In the genomic region with DNA sequence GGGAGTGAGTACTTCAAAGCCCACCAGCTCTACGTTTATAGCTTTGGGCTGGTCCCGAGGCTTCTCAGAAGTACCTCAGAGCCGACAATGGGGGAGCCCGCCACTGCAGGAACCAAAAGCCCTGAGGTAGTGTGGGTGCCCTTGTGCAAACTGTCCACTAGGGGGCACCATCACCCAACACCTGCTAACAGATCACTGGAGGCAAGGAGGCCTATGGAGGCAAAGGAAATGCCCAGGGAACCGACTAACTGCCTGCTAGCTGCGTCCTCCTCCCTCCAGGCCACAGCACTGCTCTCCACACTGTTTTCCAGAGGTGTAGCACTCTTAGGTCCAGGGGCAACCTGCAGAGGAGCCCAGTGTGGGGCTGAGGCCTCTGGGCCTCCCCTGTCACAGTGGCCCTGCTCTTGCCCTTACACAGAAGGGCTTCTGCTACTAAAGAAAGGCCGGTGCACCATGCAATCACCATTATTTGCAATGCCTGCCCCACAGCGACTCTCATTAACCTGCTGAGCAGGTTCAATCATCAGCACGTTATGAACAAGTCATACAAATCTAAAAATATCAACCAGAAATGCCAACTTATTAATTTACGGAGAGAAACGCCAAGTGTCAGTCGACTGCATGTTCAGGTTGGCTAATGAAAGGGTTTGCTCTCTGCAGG, we compare ENCODE assay signal across 8 cellular contexts.
A peak's percentile ranks its signal among the peaks of the same experiment; 100 is the strongest.
DNase-seq lines count a peak whose midpoint lies in the region; ATAC-seq and TF ChIP-seq lines count a peak whose summit lies in the region.

No MANE protein-coding gene starts in this region.

- no peaks in the 10 kb centered on the region for H3K9me3 ChIP-seq in SK-N-SH
- H3K9me3 ChIP-seq in cardiac muscle cell (ENCODE audit: low read depth): no peaks in the 10 kb centered on the region
- no peaks in the 10 kb centered on the region for H3K9me3 ChIP-seq in psoas muscle

- H3K4me3 ChIP-seq in GM12865 (ENCODE audit: low read depth, low read length): no peak overlapping the region
- peak overlapping the region in 1 of 2 experiments; percentile 43; a peak in 1 of 4 replicates for H3K4me3 ChIP-seq in SK-N-SH (ENCODE audit: low read depth in 2 of 2, low read length in 1 of 2)
- no peak overlapping the region for H3K4me3 ChIP-seq in cardiac muscle cell
- no peak overlapping the region for H3K4me3 ChIP-seq in psoas muscle

- H3K79me2 ChIP-seq in SK-N-SH (ENCODE audit: insufficient read depth): peaks cover 2% of the 10 kb centered on the region; the same call in 1 of the 2 replicates

- POLR2A ChIA-PET in SK-N-SH (lab: Yijun Ruan, JAX): interaction anchor here (0.6 kb wide), 1 partner anchor 562 kb away, joined by 4 read pairs; no protein-coding TSS in a partner anchor

- H3K36me3 ChIP-seq in SK-N-SH (replicated peaks in 1 of 2; ENCODE audit: control insufficient read depth in 1 of 2, insufficient read depth in 2 of 2, low read length in 1 of 2): peaks cover 0 to 9% of the 10 kb centered on the region in 2 experiments
- H3K36me3 ChIP-seq in cardiac muscle cell: no peaks in the 10 kb centered on the region
- no peaks in the 10 kb centered on the region for H3K36me3 ChIP-seq in psoas muscle (ENCODE audit: insufficient read depth in 1 of 2, low read depth in 1 of 2)

- ATAC-seq in HG02571 (IDR thresholded peaks at IDR 0.05; ENCODE audit: unreplicated experiment) (peak; percentile 85), psoas muscle (peak; percentile 88 to 97 (median 93))

- CTCF ChIA-PET in SK-N-SH (lab: Yijun Ruan, JAX): interaction anchor here (0.7 to 14.0 kb wide), 19 partner anchors 9 to 348 kb away, joined by 3 to 192 read pairs (median 5); partner anchors contain the start of genes APBB2 and UCHL1

- no peaks in the 10 kb centered on the region for H3K27me3 Mint-ChIP-seq in activated naive CD4-positive, alpha-beta T cell treated with anti-CD3 and anti-CD28 coated beads, Interleukin-2, amount 50 U/mL, for 24 hours

- H3K27ac Mint-ChIP-seq in activated naive CD4-positive, alpha-beta T cell treated with anti-CD3 and anti-CD28 coated beads, Interleukin-2, amount 50 U/mL, for 24 hours: peak overlapping the region; percentile 97

- peaks cover 13 to 24% of the 10 kb centered on the region in 2 experiments for H3K4me1 ChIP-seq in SK-N-SH (ENCODE audit: control insufficient read depth in 1 of 2, insufficient read depth in 2 of 2, low read depth in 1 of 2, low read length in 1 of 2)
- H3K4me1 ChIP-seq in cardiac muscle cell (ENCODE audit: low read depth): no peaks in the 10 kb centered on the region
- H3K4me1 ChIP-seq in psoas muscle: peaks cover 12% of the 10 kb centered on the region

- no peaks in the 10 kb centered on the region for H3K36me3 Mint-ChIP-seq in activated naive CD4-positive, alpha-beta T cell treated with anti-CD3 and anti-CD28 coated beads, Interleukin-2, amount 50 U/mL, for 24 hours

- peaks cover 27% of the 10 kb centered on the region for H3F3A ChIP-seq in SK-N-SH (replicated peaks; ENCODE audit: insufficient read depth)

- no peaks in the 10 kb centered on the region for H3K9me3 Mint-ChIP-seq in activated naive CD4-positive, alpha-beta T cell treated with anti-CD3 and anti-CD28 coated beads, Interleukin-2, amount 50 U/mL, for 24 hours

- no peaks in the 10 kb centered on the region for H3K9me2 ChIP-seq in SK-N-SH

- H3K4me3 Mint-ChIP-seq in activated naive CD4-positive, alpha-beta T cell treated with anti-CD3 and anti-CD28 coated beads, Interleukin-2, amount 50 U/mL, for 24 hours: peak overlapping the region; percentile 58

- 0 out of 2 replicates have a peak, but pooled peaks cover 3% of the 10 kb centered on the region for H4K20me1 ChIP-seq in SK-N-SH (ENCODE audit: insufficient read depth)

- no peak for TF ChIP-seq EP300 in SK-N-SH (IDR thresholded peaks at IDR 0.05; ENCODE audit: borderline replicate concordance in 1 of 2, low read depth in 1 of 2, low read length in 1 of 2)

- 15% methylated on average over 12 of the region's 12 CpGs for WGBS in SK-N-SH (ENCODE audit: low lambda C conversion rate)
- WGBS in psoas muscle, 3 donors: 25 to 30% (median 29%) methylated on average over 12 of the region's 12 CpGs

- peak; percentile 80 for TF ChIP-seq RAD21 in SK-N-SH (IDR thresholded peaks at IDR 0.05; ENCODE audit: low read length)

- peak; percentile 87 for DNase-seq in GM12865 (ENCODE audit: low read depth)
- DNase-seq in NAMALWA (ENCODE audit: low spot score): peak; percentile 92
- peak; percentile 77 for DNase-seq in SK-N-SH
- DNase-seq in cardiac muscle cell (ENCODE audit: low read depth in 1 of 2, low spot score in 1 of 2): peak; percentile 69 to 85
- peak; percentile 59 to 79 for DNase-seq in psoas muscle
- no peak for DNase-seq in middle frontal gyrus (ENCODE audit: extremely low spot score, low spot score)

- TF ChIP-seq CTCF in GM12865 (IDR thresholded peaks at IDR 0.05; ENCODE audit: insufficient read depth, low read depth, low read length, missing control alignments) (peak; percentile 97), SK-N-SH (IDR thresholded peaks at IDR 0.05) (peak; percentile 96), cardiac muscle cell (IDR thresholded peaks at IDR 0.05; ENCODE audit: low read depth, low read length) (peak; percentile 93), psoas muscle (IDR thresholded peaks at IDR 0.05) (peak; percentile 88)

- peaks cover 27% of the 10 kb centered on the region for H3K4me1 Mint-ChIP-seq in activated naive CD4-positive, alpha-beta T cell treated with anti-CD3 and anti-CD28 coated beads, Interleukin-2, amount 50 U/mL, for 24 hours

- no peaks in the 10 kb centered on the region for H3K27me3 ChIP-seq in SK-N-SH (ENCODE audit: insufficient read depth)
- no peaks in the 10 kb centered on the region for H3K27me3 ChIP-seq in cardiac muscle cell
- H3K27me3 ChIP-seq in psoas muscle (ENCODE audit: insufficient read depth in 3 of 3, low read length in 2 of 3): no peaks in the 10 kb centered on the region

- H2AFZ ChIP-seq in SK-N-SH (ENCODE audit: low read depth): no peak overlapping the region

- intact Hi-C loops in psoas muscle (cut with DNase I): no loop called here

- no peak overlapping the region; the same call in 1 of the 2 replicates for H3K9ac ChIP-seq in SK-N-SH

- H3K4me2 ChIP-seq in SK-N-SH: peak overlapping the region; percentile 67

- H3K27ac ChIP-seq in SK-N-SH (ENCODE audit: low read depth in 2 of 2, low read length in 1 of 2) (peak overlapping the region; percentile 83 to 92), cardiac muscle cell (no peak overlapping the region), psoas muscle (peak overlapping the region; percentile 23)

TF ChIP-seq in SK-N-SH, 30 proteins besides CTCF, POLR2A, EP300 and RAD21 (continues in another document):
- TF ChIP-seq YY1 (IDR thresholded peaks at IDR 0.05; ENCODE audit: low read depth) (no peak), TEAD4 (IDR thresholded peaks at IDR 0.05; ENCODE audit: borderline replicate concordance, insufficient read depth) (no peak), PBX3 (IDR thresholded peaks at IDR 0.05) (no peak), POLR2AphosphoS5 (IDR thresholded peaks at IDR 0.05; ENCODE audit: low read depth, low read length) (no peak), SIN3A (IDR thresholded peaks at IDR 0.05; ENCODE audit: borderline replicate concordance, low read depth, low read length) (no peak), USF2 (IDR thresholded peaks at IDR 0.05; ENCODE audit: borderline replicate concordance, low read depth, low read length) (no peak), MEF2A (IDR thresholded peaks at IDR 0.05; ENCODE audit: borderline replicate concordance, low read depth) (no peak), TAF1 (IDR thresholded peaks at IDR 0.05; ENCODE audit: borderline replicate concordance, low read depth, low read length) (no peak)
- TF ChIP-seq, protein P1, sequence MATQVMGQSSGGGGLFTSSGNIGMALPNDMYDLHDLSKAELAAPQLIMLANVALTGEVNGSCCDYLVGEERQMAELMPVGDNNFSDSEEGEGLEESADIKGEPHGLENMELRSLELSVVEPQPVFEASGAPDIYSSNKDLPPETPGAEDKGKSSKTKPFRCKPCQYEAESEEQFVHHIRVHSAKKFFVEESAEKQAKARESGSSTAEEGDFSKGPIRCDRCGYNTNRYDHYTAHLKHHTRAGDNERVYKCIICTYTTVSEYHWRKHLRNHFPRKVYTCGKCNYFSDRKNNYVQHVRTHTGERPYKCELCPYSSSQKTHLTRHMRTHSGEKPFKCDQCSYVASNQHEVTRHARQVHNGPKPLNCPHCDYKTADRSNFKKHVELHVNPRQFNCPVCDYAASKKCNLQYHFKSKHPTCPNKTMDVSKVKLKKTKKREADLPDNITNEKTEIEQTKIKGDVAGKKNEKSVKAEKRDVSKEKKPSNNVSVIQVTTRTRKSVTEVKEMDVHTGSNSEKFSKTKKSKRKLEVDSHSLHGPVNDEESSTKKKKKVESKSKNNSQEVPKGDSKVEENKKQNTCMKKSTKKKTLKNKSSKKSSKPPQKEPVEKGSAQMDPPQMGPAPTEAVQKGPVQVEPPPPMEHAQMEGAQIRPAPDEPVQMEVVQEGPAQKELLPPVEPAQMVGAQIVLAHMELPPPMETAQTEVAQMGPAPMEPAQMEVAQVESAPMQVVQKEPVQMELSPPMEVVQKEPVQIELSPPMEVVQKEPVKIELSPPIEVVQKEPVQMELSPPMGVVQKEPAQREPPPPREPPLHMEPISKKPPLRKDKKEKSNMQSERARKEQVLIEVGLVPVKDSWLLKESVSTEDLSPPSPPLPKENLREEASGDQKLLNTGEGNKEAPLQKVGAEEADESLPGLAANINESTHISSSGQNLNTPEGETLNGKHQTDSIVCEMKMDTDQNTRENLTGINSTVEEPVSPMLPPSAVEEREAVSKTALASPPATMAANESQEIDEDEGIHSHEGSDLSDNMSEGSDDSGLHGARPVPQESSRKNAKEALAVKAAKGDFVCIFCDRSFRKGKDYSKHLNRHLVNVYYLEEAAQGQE (IDR thresholded peaks at IDR 0.05; ENCODE audit: low read depth, low read length): no peak
